ENCODE assay signal across 20 cellular contexts in genomic region chr11:43521471-43521870, GRCh38.
DNase-seq lines count a peak whose midpoint lies in the region; ATAC-seq, FAIRE-seq and TF ChIP-seq lines count a peak whose summit lies in the region.
"Had no signal": no experiment of that assay in that cellular context is flagged by ENCODE, and none has a peak within 500 bp of the region (broad histone marks: within the 10 kb centered on the region; RNA-seq: fewer than 3 reads in every experiment).

No MANE protein-coding gene starts in this region.

- H3K36me3 ChIP-seq in kidney (ENCODE audit: control insufficient read depth in 1 of 2, insufficient read depth in 2 of 2, low read length in 2 of 2): no peaks in the 10 kb centered on the region
- H3K36me3 ChIP-seq in aorta (ENCODE audit: control insufficient read depth in 1 of 2, insufficient read depth in 2 of 2, low read length in 1 of 2): no peaks in the 10 kb centered on the region
- H3K36me3 ChIP-seq: BLaER1 treated with 17β-estradiol and CSF1 and Interleukin-3, amounts not matched to agents 10 nM and 100 nM had no signal

- ATAC-seq in aorta (ENCODE audit: low FRiP score): peak; percentile 33
- no peak for ATAC-seq in right cardiac atrium
- ATAC-seq: A549; CD8-positive, alpha-beta T cell had no signal

- TF ChIP-seq CTCF in kidney (IDR thresholded peaks at IDR 0.05; ENCODE audit: borderline replicate concordance, extremely low read depth, insufficient read depth): no peak

- no peaks in the 10 kb centered on the region for H3K4me1 ChIP-seq in kidney (ENCODE audit: control insufficient read depth in 1 of 2, insufficient read depth in 1 of 2, low read depth in 1 of 2, low read length in 2 of 2)
- H3K4me1 ChIP-seq in aorta (ENCODE audit: control insufficient read depth in 1 of 2, insufficient read depth in 2 of 2, low read length in 2 of 2): no peaks in the 10 kb centered on the region
- H3K4me1 ChIP-seq in right cardiac atrium (ENCODE audit: control insufficient read depth, insufficient read depth, low read length): no peaks in the 10 kb centered on the region
- H3K4me1 ChIP-seq: A549, Caco-2 had no signal

- no peak overlapping the region for H3K27ac ChIP-seq in kidney (ENCODE audit: low read depth in 2 of 2, low read length in 2 of 2)
- no peak overlapping the region for H3K27ac ChIP-seq in aorta (ENCODE audit: low read depth in 1 of 2, low read length in 2 of 2)
- no peak overlapping the region for H3K27ac ChIP-seq in right cardiac atrium (ENCODE audit: low read length)
- H3K27ac ChIP-seq: 22Rv1; A549; BLaER1 treated with 17β-estradiol and CSF1 and Interleukin-3, amounts not matched to agents 10 nM and 100 nM; C4-2B had no signal

- intact Hi-C loops in kidney (cut with DNase I): no loop called here
- intact Hi-C loops in aorta (cut with DNase I): no loop called here
- intact Hi-C loops in right cardiac atrium (cut with DNase I): no loop called here

- no peak for FAIRE-seq in kidney (lab: Jason Lieb, UNC)
- FAIRE-seq: A549, D721Med, G401.6, GM12891, GM19239 had no signal

- H3K27me3 ChIP-seq in aorta (ENCODE audit: control insufficient read depth in 1 of 2, insufficient read depth in 2 of 2, low read length in 1 of 2): no peaks in the 10 kb centered on the region
- no peaks in the 10 kb centered on the region for H3K27me3 ChIP-seq in right cardiac atrium (ENCODE audit: control insufficient read depth, insufficient read depth)
- H3K27me3 ChIP-seq: BLaER1 treated with 17β-estradiol and CSF1 and Interleukin-3, amounts not matched to agents 10 nM and 100 nM had no signal

- WGBS in aorta, 2 donors: 86 to 87% methylated on average over 15 of the region's 15 CpGs
- WGBS in right cardiac atrium: 86% methylated on average over 15 of the region's 15 CpGs

- DNase-seq in ecto neural progenitor cell (ENCODE audit: low spot score): peak; percentile 12
- peak; percentile 49 for DNase-seq in kidney
- no peak for DNase-seq in aorta
- no peak for DNase-seq in NCI-H1930 (lab: John Stamatoyannopoulos, UW)
- no peak for DNase-seq in right cardiac atrium
- DNase-seq: AML-193; Caco-2; Calu3; CD4-positive, alpha-beta T cell; CD8-positive, alpha-beta T cell; DMS79 treated with DMSO at 0.1 percent for 48 hours; GF-D8 had no signal

- no peak overlapping the region for H3K4me3 ChIP-seq in kidney (ENCODE audit: low read length in 2 of 2)
- no peak overlapping the region for H3K4me3 ChIP-seq in aorta (ENCODE audit: low read length in 2 of 2)
- H3K4me3 ChIP-seq in right cardiac atrium (ENCODE audit: low read length): no peak overlapping the region
- H3K4me3 ChIP-seq: A549; BLaER1 treated with 17β-estradiol and CSF1 and Interleukin-3, amounts not matched to agents 10 nM and 100 nM had no signal

- no peak overlapping the region for H3K9ac ChIP-seq in kidney (ENCODE audit: low read length in 2 of 2)
- H3K9ac ChIP-seq: BLaER1 treated with 17β-estradiol and CSF1 and Interleukin-3, amounts not matched to agents 10 nM and 100 nM had no signal

- H3K9me3 ChIP-seq in kidney (ENCODE audit: control insufficient read depth in 1 of 2, low read length in 2 of 2) (no peaks in the 10 kb centered on the region), aorta (ENCODE audit: control insufficient read depth, low read length) (peaks cover 2% of the 10 kb centered on the region), right cardiac atrium (ENCODE audit: control insufficient read depth, low read length) (no peaks in the 10 kb centered on the region)
- H3K9me3 ChIP-seq: Caco-2 had no signal

Comparison
In these comparisons a context has a peak if more than half of its experiments do, and no peak if none do; other contexts are left out.
1. DNase-seq: peak in ecto neural progenitor cell (single experiment) and kidney (single experiment); none in aorta (0 of 2), NCI-H1930 (0 of 2) and right cardiac atrium (0 of 3).